ENCODE assay signal across 12 cellular contexts in the genomic region with DNA sequence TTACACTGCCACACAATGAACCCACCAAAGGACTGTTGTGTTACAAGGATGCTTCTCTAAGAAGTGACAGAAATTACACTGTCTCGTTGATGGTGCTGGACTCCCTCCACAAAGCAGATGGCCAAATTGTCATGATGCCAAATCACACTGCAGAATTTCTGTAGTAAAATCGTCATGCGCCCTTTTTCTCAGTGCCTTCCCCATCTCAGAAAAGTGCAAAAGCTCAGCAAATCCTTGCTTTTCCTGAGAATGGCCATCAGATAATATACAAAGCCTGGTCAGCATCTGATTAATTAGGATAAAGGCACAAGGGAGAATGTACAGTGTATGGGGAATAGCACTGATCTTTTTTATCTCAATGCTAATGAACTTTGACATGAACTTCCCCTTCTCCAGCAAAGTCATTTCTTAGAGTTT.
DNase-seq lines count a peak whose midpoint lies in the region; ATAC-seq and TF ChIP-seq lines count a peak whose summit lies in the region.
"Had no signal": no experiment of that assay in that cellular context is flagged by ENCODE, and none has a peak within 500 bp of the region (broad histone marks: within the 10 kb centered on the region; RNA-seq: fewer than 3 reads in every experiment).

No MANE protein-coding gene starts in this region.

- CTCF ChIA-PET in activated B cell treated with CpG ODN at 0.5 μM for 24 hours (lab: Charles Lee), result interaction anchor here (1.1 kb wide), 1 partner anchor 14 kb away, joined by 4 read pairs; no protein-coding TSS in a partner anchor
- CTCF ChIA-PET in GM10248 (lab: Yijun Ruan, JAX), result interaction anchor here (1.4 kb wide), 1 partner anchor 10 kb away, joined by 3 read pairs; no protein-coding TSS in a partner anchor
- CTCF ChIA-PET in activated CD8-positive, alpha-beta T cell treated with anti-CD3 and anti-CD28 coated beads, Interleukin-2, amount 10 ng/mL, durations not matched to agents 7 days and 5 days (lab: Charles Lee), result no interaction called here

- H3K9me2 ChIP-seq in MM.1S (replicated peaks; ENCODE audit: insufficient read depth, low read length), result no peaks in the 10 kb centered on the region

- H3F3A ChIP-seq in MM.1S (ENCODE audit: insufficient read depth, low read length), result peaks cover 18% of the 10 kb centered on the region

- no peak for DNase-seq in GM06990 (ENCODE audit: extremely low read depth, insufficient read length)
- no peak for DNase-seq in MM.1S
- DNase-seq in activated B cell treated with CpG ODN at 0.5 μM for 24 hours, result no peak
- no peak for DNase-seq in GM10248 (ENCODE audit: extremely low spot score)
- DNase-seq in NOMO-1 treated with DMSO at 0.1 percent for 48 hours (lab: John Stamatoyannopoulos, UW; ENCODE audit: unreplicated experiment), result no peak
- no peak for DNase-seq in activated CD8-positive, alpha-beta T cell treated with anti-CD3 and anti-CD28 coated beads, Interleukin-2, amount 10 ng/mL, durations not matched to agents 7 days and 5 days
- DNase-seq: activated CD4-positive, alpha-beta T cell treated with anti-CD3 and anti-CD28 coated beads for 48 hours had no signal

- POLR2A ChIA-PET in activated B cell treated with CpG ODN at 0.5 μM for 24 hours (lab: Charles Lee) (interaction anchor here (0.6 to 2.0 kb wide), 9 partner anchors 23 to 894 kb away, joined by 3 to 7 read pairs (median 3); no protein-coding TSS in a partner anchor), GM10248 (lab: Yijun Ruan, JAX) (no interaction called here)
- POLR2A ChIA-PET in activated CD8-positive, alpha-beta T cell treated with anti-CD3 and anti-CD28 coated beads, Interleukin-2, amount 10 ng/mL, durations not matched to agents 7 days and 5 days (lab: Charles Lee), result no interaction called here

- H3K4me3 ChIP-seq in GM06990 (replicated peaks; ENCODE audit: low read depth, low read length) (peak overlapping the region; percentile 30), MM.1S (ENCODE audit: low read length) (peak overlapping the region; percentile 27; the same call in 1 of the 2 replicates), parathyroid adenoma (ENCODE audit: low read depth, low read length) (peak overlapping the region; percentile 46)
- H3K4me3 ChIP-seq: neural progenitor cell had no signal

- TF ChIP-seq CTCF in GM06990 (IDR thresholded peaks at IDR 0.05; ENCODE audit: insufficient read depth, low read length, poor library complexity, severe bottlenecking) (no peak), MM.1S (IDR thresholded peaks at IDR 0.05; ENCODE audit: low read length) (no peak), activated B cell treated with CpG ODN at 0.5 μM for 24 hours (IDR thresholded peaks at IDR 0.05) (no peak), parathyroid adenoma (IDR thresholded peaks at IDR 0.05) (no peak), GM10248 (IDR thresholded peaks at IDR 0.05; ENCODE audit: control extremely low read depth, extremely low read depth, low read depth, missing control alignments) (no peak)

- H3K4me1 ChIP-seq in MM.1S (ENCODE audit: low read length), result peaks cover 35% of the 10 kb centered on the region
- H3K4me1 ChIP-seq in parathyroid adenoma, result peaks cover 11% of the 10 kb centered on the region
- H3K4me1 ChIP-seq: neural progenitor cell had no signal

- intact Hi-C loops in activated B cell treated with CpG ODN at 0.5 μM for 24 hours (cut with micrococcal nuclease), result loop anchor here (1.0 to 10.0 kb wide), 15 partner anchors 16 to 949 kb away; a partner anchor contains a TSS

- no peaks in the 10 kb centered on the region for H3K36me3 Mint-ChIP-seq in activated B cell treated with CpG ODN at 0.5 μM for 24 hours (ENCODE audit: low read depth)
- no peaks in the 10 kb centered on the region for H3K36me3 Mint-ChIP-seq in activated CD8-positive, alpha-beta T cell treated with anti-CD3 and anti-CD28 coated beads, Interleukin-2, amount 10 ng/mL, durations not matched to agents 7 days and 5 days (ENCODE audit: low read depth)
- H3K36me3 Mint-ChIP-seq: neural progenitor cell; stimulated activated effector memory CD8-positive, alpha-beta T cell treated with anti-CD3 and anti-CD28 coated beads, Interleukin-12 subunit alpha, Interleukin-12 subunit beta, amount 100 ng/mL, for 72 hours had no signal

- peaks cover 57% of the 10 kb centered on the region for H3K4me1 Mint-ChIP-seq in activated B cell treated with CpG ODN at 0.5 μM for 24 hours
- H3K4me1 Mint-ChIP-seq in activated CD8-positive, alpha-beta T cell treated with anti-CD3 and anti-CD28 coated beads, Interleukin-2, amount 10 ng/mL, durations not matched to agents 7 days and 5 days (ENCODE audit: low read depth), result no peaks in the 10 kb centered on the region
- H3K4me1 Mint-ChIP-seq: central memory CD8-positive, alpha-beta T cell; stimulated activated effector memory CD8-positive, alpha-beta T cell treated with anti-CD3 and anti-CD28 coated beads, Interleukin-12 subunit alpha, Interleukin-12 subunit beta, amount 100 ng/mL, for 72 hours had no signal

- H3K27me3 ChIP-seq in GM06990 (replicated peaks; ENCODE audit: control insufficient read depth, insufficient read depth, low read length) (no peaks in the 10 kb centered on the region), MM.1S (replicated peaks; ENCODE audit: insufficient read depth, low read length) (peaks cover 23% of the 10 kb centered on the region), parathyroid adenoma (ENCODE audit: control insufficient read depth, insufficient read depth, low read length) (no peaks in the 10 kb centered on the region)
- H3K27me3 ChIP-seq: neural progenitor cell had no signal

- H3K4me3 Mint-ChIP-seq in activated B cell treated with CpG ODN at 0.5 μM for 24 hours, result peak overlapping the region; percentile 82
- no peak overlapping the region for H3K4me3 Mint-ChIP-seq in activated CD8-positive, alpha-beta T cell treated with anti-CD3 and anti-CD28 coated beads, Interleukin-2, amount 10 ng/mL, durations not matched to agents 7 days and 5 days
- H3K4me3 Mint-ChIP-seq: central memory CD8-positive, alpha-beta T cell; neural progenitor cell; stimulated activated effector memory CD8-positive, alpha-beta T cell treated with anti-CD3 and anti-CD28 coated beads, Interleukin-12 subunit alpha, Interleukin-12 subunit beta, amount 100 ng/mL, for 72 hours had no signal

- no peaks in the 10 kb centered on the region for H3K27me3 Mint-ChIP-seq in activated B cell treated with CpG ODN at 0.5 μM for 24 hours
- H3K27me3 Mint-ChIP-seq in activated CD8-positive, alpha-beta T cell treated with anti-CD3 and anti-CD28 coated beads, Interleukin-2, amount 10 ng/mL, durations not matched to agents 7 days and 5 days (ENCODE audit: low read depth), result no peaks in the 10 kb centered on the region
- H3K27me3 Mint-ChIP-seq: central memory CD8-positive, alpha-beta T cell had no signal

- peak overlapping the region; percentile 90 for H3K27ac Mint-ChIP-seq in activated B cell treated with CpG ODN at 0.5 μM for 24 hours
- no peak overlapping the region for H3K27ac Mint-ChIP-seq in activated CD8-positive, alpha-beta T cell treated with anti-CD3 and anti-CD28 coated beads, Interleukin-2, amount 10 ng/mL, durations not matched to agents 7 days and 5 days
- H3K27ac Mint-ChIP-seq: neural progenitor cell; stimulated activated effector memory CD8-positive, alpha-beta T cell treated with anti-CD3 and anti-CD28 coated beads, Interleukin-12 subunit alpha, Interleukin-12 subunit beta, amount 100 ng/mL, for 72 hours had no signal

- no peaks in the 10 kb centered on the region for H4K20me1 ChIP-seq in MM.1S (ENCODE audit: insufficient read depth, low read length)

- no peak overlapping the region for H2AFZ ChIP-seq in MM.1S (ENCODE audit: low read length)
- no peak overlapping the region for H2AFZ ChIP-seq in parathyroid adenoma
- H2AFZ ChIP-seq: neural progenitor cell had no signal

- H3K4me2 ChIP-seq in MM.1S (ENCODE audit: low read depth, low read length), result peak overlapping the region; percentile 77
- H3K4me2 ChIP-seq in parathyroid adenoma (ENCODE audit: low read length), result peak overlapping the region; percentile 42
- H3K4me2 ChIP-seq: neural progenitor cell had no signal

- no peak for ATAC-seq in activated B cell treated with CpG ODN at 0.5 μM for 24 hours (ENCODE audit: low read depth)
- ATAC-seq in activated CD8-positive, alpha-beta T cell treated with anti-CD3 and anti-CD28 coated beads, Interleukin-2, amount 10 ng/mL, durations not matched to agents 7 days and 5 days, result no peak
- no peak for ATAC-seq in HG02970 (IDR thresholded peaks at IDR 0.05; ENCODE audit: low FRiP score, unreplicated experiment)
- ATAC-seq: stimulated activated effector memory CD8-positive, alpha-beta T cell treated with anti-CD3 and anti-CD28 coated beads, Interleukin-12 subunit alpha, Interleukin-12 subunit beta, amount 100 ng/mL, for 72 hours had no signal

- H3K9ac ChIP-seq in MM.1S (ENCODE audit: low read length), result no peak overlapping the region
- H3K9ac ChIP-seq in parathyroid adenoma, result no peak overlapping the region
- H3K9ac ChIP-seq: neural progenitor cell had no signal

- H3K79me2 ChIP-seq in MM.1S (ENCODE audit: low read length), result no peaks in the 10 kb centered on the region
- H3K79me2 ChIP-seq in parathyroid adenoma, result no peaks in the 10 kb centered on the region

- H3K9me3 Mint-ChIP-seq in activated B cell treated with CpG ODN at 0.5 μM for 24 hours, result no peaks in the 10 kb centered on the region
- H3K9me3 Mint-ChIP-seq in activated CD8-positive, alpha-beta T cell treated with anti-CD3 and anti-CD28 coated beads, Interleukin-2, amount 10 ng/mL, durations not matched to agents 7 days and 5 days (ENCODE audit: insufficient read depth), result no peaks in the 10 kb centered on the region

- no peaks in the 10 kb centered on the region for H3K36me3 ChIP-seq in GM06990 (ENCODE audit: control insufficient read depth, insufficient read depth, low read length)
- H3K36me3 ChIP-seq in MM.1S (replicated peaks; ENCODE audit: insufficient read depth, low read length), result no peaks in the 10 kb centered on the region
- no peaks in the 10 kb centered on the region for H3K36me3 ChIP-seq in parathyroid adenoma (ENCODE audit: control insufficient read depth, insufficient read depth, low read length)
- H3K36me3 ChIP-seq: neural progenitor cell had no signal

- H3K27ac ChIP-seq in MM.1S (ENCODE audit: low read length), result no peak overlapping the region
- no peak overlapping the region for H3K27ac ChIP-seq in parathyroid adenoma
- H3K27ac ChIP-seq: neural progenitor cell had no signal

- H3K9me3 ChIP-seq in MM.1S (replicated peaks; ENCODE audit: insufficient read depth, low read length) (no peaks in the 10 kb centered on the region), parathyroid adenoma (ENCODE audit: control insufficient read depth, low read length) (no peaks in the 10 kb centered on the region)
